Comparison of ENCODE assay signal across 24 cellular contexts in the genomic region with DNA sequence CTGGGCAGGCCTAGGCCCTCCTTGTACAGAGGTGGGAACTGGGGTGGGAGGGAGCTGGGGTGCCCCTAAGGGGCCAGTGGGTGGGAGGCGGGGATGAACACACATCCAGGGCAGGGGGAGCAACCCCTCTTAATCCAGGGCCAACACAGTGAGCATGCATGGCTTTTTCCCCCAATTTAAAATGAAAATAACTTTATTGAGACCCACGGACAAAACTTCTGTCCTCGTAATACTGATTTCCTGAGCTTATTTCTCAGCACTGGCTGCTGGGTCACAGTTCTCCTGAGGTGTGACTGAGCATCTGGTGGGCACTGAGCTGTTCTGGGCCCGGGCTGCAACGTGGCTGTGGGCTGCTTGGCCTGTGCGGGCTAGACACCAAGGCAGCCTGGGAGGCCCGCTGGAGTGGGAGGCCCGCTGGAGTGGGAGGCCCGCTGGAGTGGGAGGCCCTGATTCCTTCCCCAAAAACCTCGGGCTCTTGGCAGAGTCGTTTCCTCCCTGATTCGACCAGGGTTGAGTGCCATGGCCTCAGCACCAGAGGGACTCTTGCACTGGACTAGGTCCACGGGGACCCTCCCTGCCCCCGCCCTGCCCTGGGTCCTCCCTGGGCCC. TPM values are rescaled to one million over a fixed set of nuclear protein-coding genes. Genes with fewer than 3 reads are reported as not detected.
DNase-seq lines count a peak whose midpoint lies in the region; ATAC-seq, FAIRE-seq and TF ChIP-seq lines count a peak whose summit lies in the region.
"Had no signal": no experiment of that assay in that cellular context is flagged by ENCODE, and none has a peak within 500 bp of the region (broad histone marks: within the 10 kb centered on the region; RNA-seq: fewer than 3 reads in every experiment).

No MANE protein-coding gene starts in this region.

- TF ChIP-seq POLR2A in K562 (conservative IDR thresholded peaks at IDR 0.05), result no peak

- no peak overlapping the region for H3K9ac ChIP-seq in K562 (ENCODE audit: insufficient read depth in 1 of 2, low read depth in 2 of 2, low read length in 2 of 2)
- H3K9ac ChIP-seq: BLaER1 treated with 17β-estradiol and CSF1 and Interleukin-3, amounts not matched to agents 10 nM and 100 nM had no signal

- BruUV-seq in K562 (replicated peaks; lab: Mats Ljungman, UMichigan) (no TSS peak), PC-9 (replicated peaks; lab: Mats Ljungman, UMichigan) (no TSS peak)

- no peak for FAIRE-seq in K562 (lab: Jason Lieb, UNC)
- FAIRE-seq: A549, GM18507, H54 had no signal

- CTCF ChIA-PET in K562 (lab: Yijun Ruan, JAX; ENCODE audit: low intra/inter-chr PET ratio), result no interaction called here
- CTCF ChIA-PET in PC-9 (lab: Charles Lee), result no interaction called here

- H3K27ac ChIP-seq in K562 (ENCODE audit: extremely low read depth, low read depth, low read length), result no peak overlapping the region
- H3K27ac ChIP-seq in PC-9, result no peak overlapping the region
- H3K27ac ChIP-seq: A549; BLaER1 treated with 17β-estradiol and CSF1 and Interleukin-3, amounts not matched to agents 10 nM and 100 nM had no signal

- H3K27me3 ChIP-seq in H7 (ENCODE audit: control insufficient read depth, insufficient read depth, low read length) (no peaks in the 10 kb centered on the region), K562 (ENCODE audit: control insufficient read depth in 2 of 2, insufficient read depth in 2 of 2, low read length in 2 of 2) (no peaks in the 10 kb centered on the region), PC-9 (ENCODE audit: insufficient read depth, low read depth) (no peaks in the 10 kb centered on the region)
- H3K27me3 ChIP-seq: BE2C; BLaER1 treated with 17β-estradiol and CSF1 and Interleukin-3, amounts not matched to agents 10 nM and 100 nM had no signal

- intact Hi-C loops in K562 (cut with micrococcal nuclease), result no loop called here
- intact Hi-C loops in PC-9 (cut with micrococcal nuclease; ENCODE audit: unreplicated experiment), result no loop called here

- peaks cover 0 to 2% of the 10 kb centered on the region in 2 donors for H3K9me3 Mint-ChIP-seq in stimulated activated naive B cell treated with anti-CD40 and anti-IgM and Interleukin-4, amounts not matched to agents 10 μg/mL and 1 μg/mL and 100 μg/mL, for 72 hours

- H3K4me3 ChIP-seq in H7 (ENCODE audit: insufficient read depth, low read depth, low read length), result no peak overlapping the region
- no peak overlapping the region for H3K4me3 ChIP-seq in K562
- no peak overlapping the region for H3K4me3 ChIP-seq in PC-9
- H3K4me3 ChIP-seq: A549; BLaER1 treated with 17β-estradiol and CSF1 and Interleukin-3, amounts not matched to agents 10 nM and 100 nM had no signal

- in situ Hi-C loops in K562 (cut with MboI), result no loop called here

- H4K20me1 ChIP-seq in K562 (replicated peaks; ENCODE audit: control insufficient read depth, insufficient read depth, low read length) (no peaks in the 10 kb centered on the region), PC-9 (ENCODE audit: insufficient read depth) (no peaks in the 10 kb centered on the region)

- TF ChIP-seq EP300 in K562 (IDR thresholded peaks at IDR 0.05; ENCODE audit: low read length), result no peak

- TF ChIP-seq CTCF in K562 (IDR thresholded peaks at IDR 0.05 in 2 of 3, conservative IDR thresholded peaks at IDR 0.05 in 1 of 3; ENCODE audit: insufficient read depth in 2 of 3, low read depth in 1 of 3, low read length in 3 of 3) (no peak), PC-9 (conservative IDR thresholded peaks at IDR 0.05) (no peak)

- peaks cover 32 to 50% of the 10 kb centered on the region in 2 donors for H3K4me1 Mint-ChIP-seq in stimulated activated naive B cell treated with anti-CD40 and anti-IgM and Interleukin-4, amounts not matched to agents 10 μg/mL and 1 μg/mL and 100 μg/mL, for 72 hours
- H3K4me1 Mint-ChIP-seq: CD14-positive monocyte had no signal

- H3K4me1 ChIP-seq in K562 (replicated peaks in 1 of 2; ENCODE audit: control insufficient read depth in 2 of 2, insufficient read depth in 2 of 2, low read length in 2 of 2) (peaks cover 0 to 15% of the 10 kb centered on the region in 2 experiments; a peak in 2 of 5 replicates), PC-9 (replicated peaks; ENCODE audit: insufficient read depth) (no peaks in the 10 kb centered on the region)
- H3K4me1 ChIP-seq: A549 had no signal

- WGBS in K562 (ENCODE audit: insufficient coverage, low coverage, missing lambda C conversion rate), result 71% methylated on average over 7 of the region's 14 CpGs

- H3K36me3 Mint-ChIP-seq in stimulated activated naive B cell treated with anti-CD40 and anti-IgM and Interleukin-4, amounts not matched to agents 10 μg/mL and 1 μg/mL and 100 μg/mL, for 72 hours, result peaks cover 16 to 28% of the 10 kb centered on the region in 2 donors
- H3K36me3 Mint-ChIP-seq: CD4-positive, alpha-beta memory T cell had no signal

- TF ChIP-seq RAD21 in K562 (CRISPR knock-in tag; conservative IDR thresholded peaks at IDR 0.05 in 1 of 2, IDR thresholded peaks at IDR 0.05 in 1 of 2), result no peak

- no peaks in the 10 kb centered on the region for H3K9me3 ChIP-seq in K562 (replicated peaks; ENCODE audit: control insufficient read depth, insufficient read depth, low read depth, low read length)
- H3K9me3 ChIP-seq in PC-9 (ENCODE audit: insufficient read depth, low read depth), result no peaks in the 10 kb centered on the region
- H3K9me3 ChIP-seq: A549, BE2C had no signal

- DNase-seq in CD1c-positive myeloid dendritic cell (ENCODE audit: extremely low spot score) (peak; percentile 16), H7 (peak; percentile 44), K562 (ENCODE audit: extremely low read depth in 1 of 4, low spot score in 3 of 4) (no peak), activated T-cell treated with anti-CD3 and anti-CD28 coated beads for 4 hours (no peak), PC-9 (no peak)
- no peak for DNase-seq in stimulated activated naive B cell treated with anti-CD40 and anti-IgM and Interleukin-4, amounts not matched to agents 10 μg/mL and 1 μg/mL and 100 μg/mL, for 72 hours
- DNase-seq in activated CD4-positive, CD25-positive, alpha-beta regulatory T cell treated with anti-CD3 and anti-CD28 coated beads, Interleukin-2, amount 50 U/mL, for 72 hours, result no peak
- DNase-seq: 8988T, ACHN, AML-193, BE2C, Calu3, COR-L47, DMS53, DMS79 treated with DMSO at 0.1 percent for 48 hours, GF-D8, GOT3, HCEC 1CT had no signal

- POLR2A ChIA-PET in K562 (lab: Yijun Ruan, JAX), result interaction anchor here (0.7 kb wide), 1 partner anchor 59 kb away, joined by 3 read pairs; no protein-coding TSS in a partner anchor
- POLR2A ChIA-PET in PC-9 (lab: Charles Lee; ENCODE audit: unreplicated experiment), result interaction anchor here (0.6 kb wide), 1 partner anchor 103 kb away, joined by 19 read pairs; no protein-coding TSS in a partner anchor

- no peaks in the 10 kb centered on the region for H3F3A ChIP-seq in PC-9 (ENCODE audit: insufficient read depth, low read depth)

- ATAC-seq in K562, result no peak
- ATAC-seq in stimulated activated naive B cell treated with anti-CD40 and anti-IgM and Interleukin-4, amounts not matched to agents 10 μg/mL and 1 μg/mL and 100 μg/mL, for 72 hours (replicated peaks), result no peak
- ATAC-seq: A549 had no signal

- H3K36me3 ChIP-seq in H7 (replicated peaks; ENCODE audit: control insufficient read depth, insufficient read depth, low read length), result no peaks in the 10 kb centered on the region
- peaks cover under 1% of the 10 kb centered on the region; the same call in 1 of the 3 replicates for H3K36me3 ChIP-seq in K562 (ENCODE audit: control insufficient read depth, insufficient read depth, low read length)
- no peaks in the 10 kb centered on the region for H3K36me3 ChIP-seq in PC-9 (ENCODE audit: low read depth)

- H3K4me2 ChIP-seq in K562 (ENCODE audit: insufficient read depth, low read length) (no peak overlapping the region), PC-9 (no peak overlapping the region)
- H3K4me2 ChIP-seq: A549; BLaER1 treated with 17β-estradiol and CSF1 and Interleukin-3, amounts not matched to agents 10 nM and 100 nM had no signal

- peak overlapping the region; percentile 37 for H3K27ac Mint-ChIP-seq in stimulated activated naive B cell treated with anti-CD40 and anti-IgM and Interleukin-4, amounts not matched to agents 10 μg/mL and 1 μg/mL and 100 μg/mL, for 72 hours
- H3K27ac Mint-ChIP-seq: CD14-positive monocyte had no signal

- H3K9me2 ChIP-seq in PC-9 (ENCODE audit: insufficient read depth), result no peaks in the 10 kb centered on the region

- H3K9me1 ChIP-seq in K562 (ENCODE audit: control insufficient read depth, insufficient read depth, low read length), result no peaks in the 10 kb centered on the region

- H2AFZ ChIP-seq in K562 (ENCODE audit: low read depth, low read length), result no peak overlapping the region
- H2AFZ ChIP-seq in PC-9, result no peak overlapping the region

- no peaks in the 10 kb centered on the region for H3K79me2 ChIP-seq in K562 (ENCODE audit: control insufficient read depth, insufficient read depth, low read length)
- H3K79me2 ChIP-seq in PC-9 (ENCODE audit: low read depth), result no peaks in the 10 kb centered on the region

- H3K4me3 Mint-ChIP-seq in stimulated activated naive B cell treated with anti-CD40 and anti-IgM and Interleukin-4, amounts not matched to agents 10 μg/mL and 1 μg/mL and 100 μg/mL, for 72 hours, result no peak overlapping the region
- H3K4me3 Mint-ChIP-seq: CD14-positive monocyte; CD4-positive, alpha-beta memory T cell had no signal

- no peaks in the 10 kb centered on the region for H3K27me3 Mint-ChIP-seq in stimulated activated naive B cell treated with anti-CD40 and anti-IgM and Interleukin-4, amounts not matched to agents 10 μg/mL and 1 μg/mL and 100 μg/mL, for 72 hours
- H3K27me3 Mint-ChIP-seq: CD4-positive, alpha-beta memory T cell had no signal

TF ChIP-seq in K562, 482 proteins besides CTCF, POLR2A, EP300 and RAD21 (continues in another document):
- TF ChIP-seq MTA3 (IDR thresholded peaks at IDR 0.05; ENCODE audit: borderline replicate concordance), result no peak

RNA-seq across cellular contexts. Expression of gene TRAF3, which starts 24.9 kb away (rescaled TPM):
- total RNA-seq in H7 (2014; rRNA removed; shearing (Covaris generic)), result 5.5 and 11.5 TPM in 2 replicates
- total RNA-seq in K562 (2011; cell fraction: chromatin; rRNA removed; ENCODE audit: low replicate concordance), result 42.1 and 44.1 TPM in 2 replicates
- 22.5 and 22.8 TPM in 2 replicates for total RNA-seq in K562 (2011; cell fraction: nucleolus; rRNA removed)
- 25.0 and 25.2 TPM in 2 replicates for total RNA-seq in K562 (2011; cell fraction: nucleoplasm; rRNA removed)
- total RNA-seq in K562 (2014; rRNA removed) (8.1 and 11.4 TPM in 2 replicates), K562 (2014; rRNA removed; fragmentation: Illumina TruSeq; extraction: Trizol) (9.1 and 9.9 TPM in 2 replicates), K562 (2015; rRNA removed; fragmentation: Illumina TruSeq; extraction: Trizol) (7.4 and 9.9 TPM in 2 replicates), K562 (2021) (20.7 and 21.3 TPM in 2 replicates), PC-9 (2021) (38.6 and 41.3 TPM in 2 replicates)
- polyA plus RNA-seq in K562 (2011; rRNA removed) (13.6 and 15.3 TPM in 2 replicates), K562 (2014; fragmentation: Illumina TruSeq; extraction: Trizol) (10.7 and 11.5 TPM in 2 replicates), K562 (2014; fragmentation: Nextera tagmentation; extraction: Ambion mirVana) (under 1 TPM; 0.52 to 0.57 TPM), K562 (2014; rRNA removed) (12.1 and 15.3 TPM in 2 replicates)
- 9.6 and 13.1 TPM in 2 replicates for polyA plus RNA-seq in K562 (2011; cell fraction: cytosol; rRNA removed)
- polyA plus RNA-seq in K562 (2011; cell fraction: nucleus; rRNA removed), result 14.3 and 18.4 TPM in 2 replicates
- 7.7 and 9.8 TPM in 2 replicates for polyA plus RNA-seq in K562 (2012)
- 40.9 and 41.5 TPM in 2 replicates for polyA minus RNA-seq in K562 (2011; rRNA and poly(A)+ RNA removed)
- 12.6 and 14.8 TPM in 2 replicates for polyA minus RNA-seq in K562 (2011; cell fraction: cytosol; rRNA and poly(A)+ RNA removed)
- 6.6 and 12.8 TPM in 2 replicates for polyA minus RNA-seq in K562 (2011; cell fraction: nucleus; rRNA and poly(A)+ RNA removed)

Comparison
In these comparisons a context has a peak if more than half of its experiments do, and no peak if none do; other contexts are left out.
1. DNase-seq: peak in CD1c-positive myeloid dendritic cell (single experiment) and H7 (single experiment); none in K562 (0 of 4), stimulated activated naive B cell treated with anti-CD40 and anti-IgM and Interleukin-4, amounts not matched to agents 10 μg/mL and 1 μg/mL and 100 μg/mL, for 72 hours (single experiment), activated T-cell treated with anti-CD3 and anti-CD28 coated beads for 4 hours (single experiment), PC-9 (0 of 2) and activated CD4-positive, CD25-positive, alpha-beta regulatory T cell treated with anti-CD3 and anti-CD28 coated beads, Interleukin-2, amount 50 U/mL, for 72 hours (single experiment).